2 cellular contexts compared by ENCODE assay signal in the genomic region with DNA sequence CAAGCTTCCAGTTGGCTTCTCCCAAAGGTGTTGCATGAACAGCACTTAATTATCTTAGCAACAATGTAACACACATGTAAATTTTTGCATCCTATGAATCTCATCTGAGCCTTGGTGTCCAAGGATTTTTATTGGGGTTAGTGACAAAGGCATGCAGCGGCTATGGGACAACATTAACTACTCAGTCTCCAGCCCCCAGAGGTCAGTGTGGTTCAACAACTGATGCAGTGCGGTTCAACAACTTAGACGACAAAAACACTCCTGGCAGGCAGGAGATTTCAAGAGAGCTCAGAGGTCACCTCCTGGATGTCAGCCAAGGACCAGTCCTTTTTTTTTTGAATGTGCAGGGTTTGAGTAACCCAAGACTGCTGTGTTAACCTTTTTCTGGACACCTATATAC.
TF ChIP-seq lines count a peak whose summit lies in the region.

No MANE protein-coding gene starts in this region.

TF ChIP-seq in GM23338, 12 proteins besides CTCF, POLR2A, EP300 and RAD21 (continues in another document):
- TF ChIP-seq ZNF331 (CRISPR knock-in tag; IDR thresholded peaks at IDR 0.05; ENCODE audit: low read depth) (no peak), ZNF114 (CRISPR knock-in tag; IDR thresholded peaks at IDR 0.05) (no peak), JUNB (IDR thresholded peaks at IDR 0.05; ENCODE audit: unreplicated experiment) (no peak), NANOG (IDR thresholded peaks at IDR 0.05; ENCODE audit: borderline replicate concordance) (no peak), POLR2AphosphoS5 (IDR thresholded peaks at IDR 0.05; ENCODE audit: low read depth) (no peak), CREB1 (CRISPR knock-in tag; IDR thresholded peaks at IDR 0.05; ENCODE audit: low read depth) (no peak), EZH2phosphoT487 (IDR thresholded peaks at IDR 0.05; ENCODE audit: unreplicated experiment) (no peak), STAT1 (IDR thresholded peaks at IDR 0.05; ENCODE audit: unreplicated experiment) (no peak)
- TF ChIP-seq, protein P1, sequence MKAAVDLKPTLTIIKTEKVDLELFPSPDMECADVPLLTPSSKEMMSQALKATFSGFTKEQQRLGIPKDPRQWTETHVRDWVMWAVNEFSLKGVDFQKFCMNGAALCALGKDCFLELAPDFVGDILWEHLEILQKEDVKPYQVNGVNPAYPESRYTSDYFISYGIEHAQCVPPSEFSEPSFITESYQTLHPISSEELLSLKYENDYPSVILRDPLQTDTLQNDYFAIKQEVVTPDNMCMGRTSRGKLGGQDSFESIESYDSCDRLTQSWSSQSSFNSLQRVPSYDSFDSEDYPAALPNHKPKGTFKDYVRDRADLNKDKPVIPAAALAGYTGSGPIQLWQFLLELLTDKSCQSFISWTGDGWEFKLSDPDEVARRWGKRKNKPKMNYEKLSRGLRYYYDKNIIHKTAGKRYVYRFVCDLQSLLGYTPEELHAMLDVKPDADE (IDR thresholded peaks at IDR 0.05): no peak
- TF ChIP-seq, protein P2, sequence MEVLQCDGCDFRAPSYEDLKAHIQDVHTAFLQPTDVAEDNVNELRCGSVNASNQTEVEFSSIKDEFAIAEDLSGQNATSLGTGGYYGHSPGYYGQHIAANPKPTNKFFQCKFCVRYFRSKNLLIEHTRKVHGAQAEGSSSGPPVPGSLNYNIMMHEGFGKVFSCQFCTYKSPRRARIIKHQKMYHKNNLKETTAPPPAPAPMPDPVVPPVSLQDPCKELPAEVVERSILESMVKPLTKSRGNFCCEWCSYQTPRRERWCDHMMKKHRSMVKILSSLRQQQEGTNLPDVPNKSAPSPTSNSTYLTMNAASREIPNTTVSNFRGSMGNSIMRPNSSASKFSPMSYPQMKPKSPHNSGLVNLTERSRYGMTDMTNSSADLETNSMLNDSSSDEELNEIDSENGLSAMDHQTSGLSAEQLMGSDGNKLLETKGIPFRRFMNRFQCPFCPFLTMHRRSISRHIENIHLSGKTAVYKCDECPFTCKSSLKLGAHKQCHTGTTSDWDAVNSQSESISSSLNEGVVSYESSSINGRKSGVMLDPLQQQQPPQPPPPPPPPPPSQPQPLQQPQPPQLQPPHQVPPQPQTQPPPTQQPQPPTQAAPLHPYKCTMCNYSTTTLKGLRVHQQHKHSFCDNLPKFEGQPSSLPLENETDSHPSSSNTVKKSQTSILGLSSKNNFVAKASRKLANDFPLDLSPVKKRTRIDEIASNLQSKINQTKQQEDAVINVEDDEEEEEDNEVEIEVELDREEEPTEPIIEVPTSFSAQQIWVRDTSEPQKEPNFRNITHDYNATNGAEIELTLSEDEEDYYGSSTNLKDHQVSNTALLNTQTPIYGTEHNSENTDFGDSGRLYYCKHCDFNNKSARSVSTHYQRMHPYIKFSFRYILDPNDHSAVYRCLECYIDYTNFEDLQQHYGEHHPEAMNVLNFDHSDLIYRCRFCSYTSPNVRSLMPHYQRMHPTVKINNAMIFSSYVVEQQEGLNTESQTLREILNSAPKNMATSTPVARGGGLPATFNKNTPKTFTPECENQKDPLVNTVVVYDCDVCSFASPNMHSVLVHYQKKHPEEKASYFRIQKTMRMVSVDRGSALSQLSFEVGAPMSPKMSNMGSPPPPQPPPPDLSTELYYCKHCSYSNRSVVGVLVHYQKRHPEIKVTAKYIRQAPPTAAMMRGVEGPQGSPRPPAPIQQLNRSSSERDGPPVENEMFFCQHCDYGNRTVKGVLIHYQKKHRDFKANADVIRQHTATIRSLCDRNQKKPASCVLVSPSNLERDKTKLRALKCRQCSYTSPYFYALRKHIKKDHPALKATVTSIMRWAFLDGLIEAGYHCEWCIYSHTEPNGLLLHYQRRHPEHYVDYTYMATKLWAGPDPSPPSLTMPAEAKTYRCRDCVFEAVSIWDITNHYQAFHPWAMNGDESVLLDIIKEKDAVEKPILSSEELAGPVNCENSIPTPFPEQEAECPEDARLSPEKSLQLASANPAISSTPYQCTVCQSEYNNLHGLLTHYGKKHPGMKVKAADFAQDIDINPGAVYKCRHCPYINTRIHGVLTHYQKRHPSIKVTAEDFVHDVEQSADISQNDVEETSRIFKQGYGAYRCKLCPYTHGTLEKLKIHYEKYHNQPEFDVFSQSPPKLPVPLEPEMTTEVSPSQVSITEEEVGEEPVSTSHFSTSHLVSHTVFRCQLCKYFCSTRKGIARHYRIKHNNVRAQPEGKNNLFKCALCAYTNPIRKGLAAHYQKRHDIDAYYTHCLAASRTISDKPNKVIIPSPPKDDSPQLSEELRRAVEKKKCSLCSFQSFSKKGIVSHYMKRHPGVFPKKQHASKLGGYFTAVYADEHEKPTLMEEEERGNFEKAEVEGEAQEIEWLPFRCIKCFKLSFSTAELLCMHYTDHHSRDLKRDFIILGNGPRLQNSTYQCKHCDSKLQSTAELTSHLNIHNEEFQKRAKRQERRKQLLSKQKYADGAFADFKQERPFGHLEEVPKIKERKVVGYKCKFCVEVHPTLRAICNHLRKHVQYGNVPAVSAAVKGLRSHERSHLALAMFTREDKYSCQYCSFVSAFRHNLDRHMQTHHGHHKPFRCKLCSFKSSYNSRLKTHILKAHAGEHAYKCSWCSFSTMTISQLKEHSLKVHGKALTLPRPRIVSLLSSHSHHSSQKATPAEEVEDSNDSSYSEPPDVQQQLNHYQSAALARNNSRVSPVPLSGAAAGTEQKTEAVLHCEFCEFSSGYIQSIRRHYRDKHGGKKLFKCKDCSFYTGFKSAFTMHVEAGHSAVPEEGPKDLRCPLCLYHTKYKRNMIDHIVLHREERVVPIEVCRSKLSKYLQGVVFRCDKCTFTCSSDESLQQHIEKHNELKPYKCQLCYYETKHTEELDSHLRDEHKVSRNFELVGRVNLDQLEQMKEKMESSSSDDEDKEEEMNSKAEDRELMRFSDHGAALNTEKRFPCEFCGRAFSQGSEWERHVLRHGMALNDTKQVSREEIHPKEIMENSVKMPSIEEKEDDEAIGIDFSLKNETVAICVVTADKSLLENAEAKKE (CRISPR knock-in tag; IDR thresholded peaks at IDR 0.05): no peak

TF ChIP-seq in H1, 55 proteins besides CTCF, POLR2A, EP300 and RAD21:
- TF ChIP-seq JUND (IDR thresholded peaks at IDR 0.05; ENCODE audit: low read length) (no peak), KDM5A (IDR thresholded peaks at IDR 0.05; ENCODE audit: low read length) (no peak), GABPA (IDR thresholded peaks at IDR 0.05; ENCODE audit: borderline replicate concordance, insufficient read depth, low read length) (no peak), CREB1 (IDR thresholded peaks at IDR 0.05) (no peak), YY1 (IDR thresholded peaks at IDR 0.05; ENCODE audit: low read depth, low read length) (no peak), TAF7 (optimal IDR thresholded peaks at IDR 0.05; ENCODE audit: borderline replicate concordance, low read depth, low read length) (no peak), SIN3A (conservative IDR thresholded peaks at IDR 0.05 in 1 of 2, IDR thresholded peaks at IDR 0.05 in 1 of 2; ENCODE audit: low read depth in 1 of 2, low read length in 2 of 2) (no peak), CHD2 (IDR thresholded peaks at IDR 0.05; ENCODE audit: low read length) (no peak), EZH2 (IDR thresholded peaks at IDR 0.05; ENCODE audit: low read depth, low read length, severe bottlenecking) (no peak), TEAD4 (IDR thresholded peaks at IDR 0.05; ENCODE audit: low read depth, low read length) (no peak), SUZ12 (IDR thresholded peaks at IDR 0.05; ENCODE audit: low read length) (no peak)
- TF ChIP-seq, protein P3, sequence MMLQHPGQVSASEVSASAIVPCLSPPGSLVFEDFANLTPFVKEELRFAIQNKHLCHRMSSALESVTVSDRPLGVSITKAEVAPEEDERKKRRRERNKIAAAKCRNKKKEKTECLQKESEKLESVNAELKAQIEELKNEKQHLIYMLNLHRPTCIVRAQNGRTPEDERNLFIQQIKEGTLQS (IDR thresholded peaks at IDR 0.05; ENCODE audit: insufficient read depth, low read depth, low read length): no peak
- TF ChIP-seq, protein P4, sequence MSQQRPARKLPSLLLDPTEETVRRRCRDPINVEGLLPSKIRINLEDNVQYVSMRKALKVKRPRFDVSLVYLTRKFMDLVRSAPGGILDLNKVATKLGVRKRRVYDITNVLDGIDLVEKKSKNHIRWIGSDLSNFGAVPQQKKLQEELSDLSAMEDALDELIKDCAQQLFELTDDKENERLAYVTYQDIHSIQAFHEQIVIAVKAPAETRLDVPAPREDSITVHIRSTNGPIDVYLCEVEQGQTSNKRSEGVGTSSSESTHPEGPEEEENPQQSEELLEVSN (IDR thresholded peaks at IDR 0.05): no peak
